Comparison of ENCODE assay signal across 27 cellular contexts in genomic region chr2:165903406-165903805, GRCh38. TPM values are rescaled to one million over a fixed set of nuclear protein-coding genes. Genes with fewer than 3 reads are reported as not detected.
DNase-seq lines count a peak whose midpoint lies in the region; ATAC-seq and TF ChIP-seq lines count a peak whose summit lies in the region.
"Had no signal": no experiment of that assay in that cellular context is flagged by ENCODE, and none has a peak within 500 bp of the region (broad histone marks: within the 10 kb centered on the region; RNA-seq: fewer than 3 reads in every experiment).

No MANE protein-coding gene starts in this region.

- intact Hi-C loops in MCF 10A (cut with micrococcal nuclease) (no loop called here), mammary epithelial cell (cut with micrococcal nuclease) (no loop called here), Right ventricle myocardium inferior (cut with DNase I) (no loop called here)

- H3K4me3 ChIP-seq in mammary epithelial cell (replicated peaks in 1 of 3; ENCODE audit: insufficient read depth in 1 of 3, low read depth in 2 of 3, low read length in 3 of 3) (no peak overlapping the region), fibroblast of lung (replicated peaks in 1 of 4; ENCODE audit: control extremely low read depth in 1 of 4, insufficient read depth in 1 of 4, low read depth in 3 of 4, low read length in 4 of 4) (no peak overlapping the region), MM.1S (ENCODE audit: low read length) (no peak overlapping the region)
- H3K4me3 ChIP-seq: gastroesophageal sphincter, left lung, ovary, SJCRH30 had no signal

- H3K4me1 Mint-ChIP-seq in MCF 10A (ENCODE audit: insufficient read depth, unreplicated experiment) (peaks cover 30% of the 10 kb centered on the region), HFFc6 (ENCODE audit: low read depth) (peaks cover 58% of the 10 kb centered on the region)
- peaks cover 9% of the 10 kb centered on the region for H3K4me1 Mint-ChIP-seq in stimulated activated effector memory CD8-positive, alpha-beta T cell treated with anti-CD3 and anti-CD28 coated beads, Interleukin-12 subunit alpha, Interleukin-12 subunit beta, amount 100 ng/mL, for 72 hours

- no peak for ATAC-seq in stimulated activated effector memory CD8-positive, alpha-beta T cell treated with anti-CD3 and anti-CD28 coated beads, Interleukin-12 subunit alpha, Interleukin-12 subunit beta, amount 100 ng/mL, for 72 hours
- ATAC-seq in Right ventricle myocardium inferior: no peak
- ATAC-seq: gastroesophageal sphincter; naive thymus-derived CD4-positive, alpha-beta T cell; Panc1 had no signal

- H3K36me3 ChIP-seq in mammary epithelial cell (ENCODE audit: insufficient read depth, low read length): peaks cover 2% of the 10 kb centered on the region
- H3K36me3 ChIP-seq in fibroblast of lung (ENCODE audit: control insufficient read depth, insufficient read depth, low read length): no peaks in the 10 kb centered on the region
- no peaks in the 10 kb centered on the region for H3K36me3 ChIP-seq in MM.1S (replicated peaks; ENCODE audit: insufficient read depth, low read length)
- H3K36me3 ChIP-seq: ovary had no signal

- H2AFZ ChIP-seq in mammary epithelial cell (ENCODE audit: low read depth, low read length) (no peak overlapping the region), fibroblast of lung (ENCODE audit: low read length) (no peak overlapping the region), MM.1S (ENCODE audit: low read length) (no peak overlapping the region)

- WGBS in mammary epithelial cell (ENCODE audit: low coverage, missing lambda C conversion rate): 100% methylated on average over 5 of the region's 5 CpGs

- H3K9ac ChIP-seq in mammary epithelial cell (ENCODE audit: insufficient read depth, low read length) (no peak overlapping the region), fibroblast of lung (ENCODE audit: insufficient read depth, low read length) (no peak overlapping the region), MM.1S (ENCODE audit: low read length) (no peak overlapping the region)

- TF ChIP-seq CTCF in MCF 10A (IDR thresholded peaks at IDR 0.05; ENCODE audit: unreplicated experiment) (no peak), mammary epithelial cell (conservative IDR thresholded peaks at IDR 0.05 in 1 of 2, IDR thresholded peaks at IDR 0.05 in 1 of 2; ENCODE audit: extremely low read depth in 1 of 2, insufficient read depth in 1 of 2, low read depth in 1 of 2, low read length in 2 of 2) (no peak), HFFc6 (IDR thresholded peaks at IDR 0.05) (no peak), fibroblast of lung (conservative IDR thresholded peaks at IDR 0.05 in 1 of 2, IDR thresholded peaks at IDR 0.05 in 1 of 2; ENCODE audit: low read depth in 1 of 2, low read length in 2 of 2) (no peak), MM.1S (IDR thresholded peaks at IDR 0.05; ENCODE audit: low read length) (no peak)

- H3K9me3 ChIP-seq in mammary epithelial cell (replicated peaks; ENCODE audit: insufficient read depth, low read length): no peaks in the 10 kb centered on the region
- no peaks in the 10 kb centered on the region for H3K9me3 ChIP-seq in fibroblast of lung (ENCODE audit: control insufficient read depth, insufficient read depth, low read depth, low read length)
- no peaks in the 10 kb centered on the region for H3K9me3 ChIP-seq in MM.1S (replicated peaks; ENCODE audit: insufficient read depth, low read length)
- H3K9me3 ChIP-seq: gastroesophageal sphincter, left lung, ovary, SJCRH30, thoracic aorta had no signal

- H3K27me3 ChIP-seq in mammary epithelial cell (ENCODE audit: insufficient read depth, low read length) (no peaks in the 10 kb centered on the region), fibroblast of lung (ENCODE audit: control insufficient read depth, insufficient read depth, low read length) (no peaks in the 10 kb centered on the region), MM.1S (replicated peaks; ENCODE audit: insufficient read depth, low read length) (no peaks in the 10 kb centered on the region)
- H3K27me3 ChIP-seq: gastroesophageal sphincter, left lung, ovary, SJCRH30 had no signal

- dilution Hi-C loops in mammary epithelial cell (cut with HindIII; ENCODE audit: low sequenced_read_pairs): no loop called here

- POLR2A ChIA-PET in MCF 10A (lab: Yijun Ruan, JAX): no interaction called here

- H3K27me3 Mint-ChIP-seq in MCF 10A (ENCODE audit: insufficient read depth, unreplicated experiment) (no peaks in the 10 kb centered on the region), HFFc6 (ENCODE audit: insufficient read depth) (no peaks in the 10 kb centered on the region)
- H3K27me3 Mint-ChIP-seq: activated naive CD4-positive, alpha-beta T cell treated with anti-CD3 and anti-CD28 coated beads, Interleukin-2, amount 10 ng/mL, durations not matched to agents 7 days and 5 days; dendritic cell treated with granulocyte-macrophage colony-stimulating factor and Interleukin-4, amounts not matched to agents 40 ng/mL and 50 ng/mL, for 4 days; naive thymus-derived CD4-positive, alpha-beta T cell; stimulated activated naive CD8-positive, alpha-beta T cell treated with anti-CD3 and anti-CD28 coated beads, Interleukin-15, Interleukin-2, amounts not matched to agents 100 ng/mL and 50 ng/mL, for 24 hours had no signal

- no peak overlapping the region for H3K4me3 Mint-ChIP-seq in MCF 10A (ENCODE audit: unreplicated experiment)
- H3K4me3 Mint-ChIP-seq in HFFc6: no peak overlapping the region
- H3K4me3 Mint-ChIP-seq in stimulated activated effector memory CD8-positive, alpha-beta T cell treated with anti-CD3 and anti-CD28 coated beads, Interleukin-12 subunit alpha, Interleukin-12 subunit beta, amount 100 ng/mL, for 72 hours: peak overlapping the region; percentile 26
- H3K4me3 Mint-ChIP-seq: activated naive CD4-positive, alpha-beta T cell treated with anti-CD3 and anti-CD28 coated beads, Interleukin-2, amount 10 ng/mL, durations not matched to agents 7 days and 5 days; dendritic cell treated with granulocyte-macrophage colony-stimulating factor and Interleukin-4, amounts not matched to agents 40 ng/mL and 50 ng/mL, for 4 days; stimulated activated naive CD8-positive, alpha-beta T cell treated with anti-CD3 and anti-CD28 coated beads, Interleukin-15, Interleukin-2, amounts not matched to agents 100 ng/mL and 50 ng/mL, for 24 hours had no signal

- DNase-seq in MCF 10A (ENCODE audit: unreplicated experiment) (no peak), mammary epithelial cell (no peak), HFFc6 (no peak), fibroblast of lung (ENCODE audit: low read depth in 2 of 2) (no peak), Right ventricle myocardium inferior (ENCODE audit: missing footprints) (no peak), MM.1S (no peak), amygdala (lab: John Stamatoyannopoulos, UW) (no peak)
- DNase-seq in stimulated activated effector memory CD8-positive, alpha-beta T cell treated with anti-CD3 and anti-CD28 coated beads, Interleukin-12 subunit alpha, Interleukin-12 subunit beta, amount 100 ng/mL, for 72 hours (ENCODE audit: low spot score in 2 of 2): no peak
- DNase-seq: activated CD4-positive, CD25-positive, alpha-beta regulatory T cell treated with anti-CD3 and anti-CD28 coated beads, Interleukin-2, amount 50 U/mL, for 72 hours; GOT3; hypothalamus; left lung; midbrain; NCI-H1105; NCI-H526; NK-92 treated with Interleukin-12 subunit alpha and Interleukin-12 subunit beta, amount 100 ng/mL, for 24 hours; ovary; SJCRH30 had no signal

- peaks cover 30% of the 10 kb centered on the region for H3K36me3 Mint-ChIP-seq in MCF 10A (ENCODE audit: insufficient read depth, unreplicated experiment)
- H3K36me3 Mint-ChIP-seq in HFFc6 (ENCODE audit: low read depth): peaks cover 13% of the 10 kb centered on the region; the same call in 1 of the 2 replicates
- H3K36me3 Mint-ChIP-seq in stimulated activated effector memory CD8-positive, alpha-beta T cell treated with anti-CD3 and anti-CD28 coated beads, Interleukin-12 subunit alpha, Interleukin-12 subunit beta, amount 100 ng/mL, for 72 hours: peaks cover 81% of the 10 kb centered on the region

- no peaks in the 10 kb centered on the region for H4K20me1 ChIP-seq in mammary epithelial cell (ENCODE audit: insufficient read depth, low read length)
- H4K20me1 ChIP-seq in fibroblast of lung (ENCODE audit: control insufficient read depth, extremely low read depth, insufficient read depth, low read length): no peaks in the 10 kb centered on the region
- no peaks in the 10 kb centered on the region for H4K20me1 ChIP-seq in MM.1S (ENCODE audit: insufficient read depth, low read length)

- H3K4me2 ChIP-seq in mammary epithelial cell (ENCODE audit: insufficient read depth, low read depth, low read length) (no peak overlapping the region), fibroblast of lung (ENCODE audit: extremely low read depth, insufficient read depth, low read length) (peak overlapping the region; percentile 59), MM.1S (ENCODE audit: low read depth, low read length) (no peak overlapping the region)

- peak overlapping the region; percentile 17 for H3K27ac Mint-ChIP-seq in MCF 10A (ENCODE audit: low read depth, unreplicated experiment)
- H3K27ac Mint-ChIP-seq in HFFc6: peak overlapping the region; percentile 66; the same call in 1 of the 2 replicates
- H3K27ac Mint-ChIP-seq in stimulated activated effector memory CD8-positive, alpha-beta T cell treated with anti-CD3 and anti-CD28 coated beads, Interleukin-12 subunit alpha, Interleukin-12 subunit beta, amount 100 ng/mL, for 72 hours: no peak overlapping the region
- H3K27ac Mint-ChIP-seq: dendritic cell treated with granulocyte-macrophage colony-stimulating factor and Interleukin-4, amounts not matched to agents 40 ng/mL and 50 ng/mL, for 4 days had no signal

- in situ Hi-C loops in mammary epithelial cell (cut with MboI; ENCODE audit: low sequenced_read_pairs in 2 of 2): no loop called here

- H3K79me2 ChIP-seq in mammary epithelial cell (ENCODE audit: insufficient read depth, low read length) (no peaks in the 10 kb centered on the region), fibroblast of lung (ENCODE audit: control insufficient read depth, insufficient read depth, low read length) (no peaks in the 10 kb centered on the region), MM.1S (ENCODE audit: low read length) (no peaks in the 10 kb centered on the region)

- no peak overlapping the region for H3K27ac ChIP-seq in mammary epithelial cell (ENCODE audit: insufficient read depth, low read depth, low read length)
- no peak overlapping the region for H3K27ac ChIP-seq in fibroblast of lung (ENCODE audit: insufficient read depth, low read length)
- H3K27ac ChIP-seq in MM.1S (ENCODE audit: low read length): no peak overlapping the region
- H3K27ac ChIP-seq: ovary, SJCRH30, thoracic aorta had no signal

- peaks cover 6% of the 10 kb centered on the region for H3K4me1 ChIP-seq in mammary epithelial cell (ENCODE audit: insufficient read depth, low read length)
- peaks cover 2% of the 10 kb centered on the region for H3K4me1 ChIP-seq in fibroblast of lung (ENCODE audit: control insufficient read depth, extremely low read depth, insufficient read depth, low read length)
- H3K4me1 ChIP-seq in MM.1S (ENCODE audit: low read length): peaks cover 8% of the 10 kb centered on the region; the same call in 1 of the 2 replicates
- H3K4me1 ChIP-seq: SJCRH30 had no signal

- no peaks in the 10 kb centered on the region for H3F3A ChIP-seq in MM.1S (ENCODE audit: insufficient read depth, low read length)

- no peaks in the 10 kb centered on the region for H3K9me2 ChIP-seq in MM.1S (replicated peaks; ENCODE audit: insufficient read depth, low read length)

- BruUV-seq in MCF 10A (replicated peaks; lab: Mats Ljungman, UMichigan) (no TSS peak), mammary epithelial cell (replicated peaks; lab: Mats Ljungman, UMichigan) (no TSS peak)

- H3K9me3 Mint-ChIP-seq in MCF 10A (ENCODE audit: unreplicated experiment) (no peaks in the 10 kb centered on the region), HFFc6 (no peaks in the 10 kb centered on the region)
- H3K9me3 Mint-ChIP-seq in stimulated activated effector memory CD8-positive, alpha-beta T cell treated with anti-CD3 and anti-CD28 coated beads, Interleukin-12 subunit alpha, Interleukin-12 subunit beta, amount 100 ng/mL, for 72 hours: no peaks in the 10 kb centered on the region
- H3K9me3 Mint-ChIP-seq: activated naive CD4-positive, alpha-beta T cell treated with anti-CD3 and anti-CD28 coated beads, Interleukin-2, amount 10 ng/mL, durations not matched to agents 7 days and 5 days; activated T-helper 1 cell treated with anti-CD3 and anti-CD28 coated beads, Interleukin-12 subunit alpha, Interleukin-12 subunit beta, Interleukin-2, Interleukin-4 antibody, amounts not matched to agents 30 ng/mL and 10 ng/mL and 1 ng/mL, durations not matched to agents 14 hours and 24 hours and 36 hours; CD14-positive monocyte; dendritic cell treated with granulocyte-macrophage colony-stimulating factor and Interleukin-4, amounts not matched to agents 40 ng/mL and 50 ng/mL, for 4 days; stimulated activated naive CD8-positive, alpha-beta T cell treated with anti-CD3 and anti-CD28 coated beads, Interleukin-15, Interleukin-2, amounts not matched to agents 100 ng/mL and 50 ng/mL, for 24 hours had no signal

- CTCF ChIA-PET in MCF 10A (lab: Yijun Ruan, JAX): interaction anchor here (0.7 to 1.2 kb wide), 3 partner anchors 15 to 86 kb away, joined by 3 to 4 read pairs (median 3); no protein-coding TSS in a partner anchor
- CTCF ChIA-PET in mammary epithelial cell (lab: Charles Lee; ENCODE audit: low non-redundant PET): no interaction called here

RNA-seq across cellular contexts. Expression of gene TTC21B, which starts 50.2 kb away (rescaled TPM):
- total RNA-seq in MCF 10A (2022): 9.8 and 10.9 TPM in 2 replicates
- total RNA-seq in mammary epithelial cell: 10 to 100 TPM in 1 of 2 donors, 1 to 10 TPM in 1; 9.3 to 20.7 TPM
- 3.4 TPM for polyA plus RNA-seq in mammary epithelial cell
- 19.5 TPM for polyA minus RNA-seq in mammary epithelial cell
- total RNA-seq in HFFc6 (2021; fragmentation: NEBNext Ultra II Directional; extraction: Animal tissue kit (Norgen Biotek cat#: 25700)): 10 to 100 TPM in 4 of 6 experiments, 1 to 10 TPM in 2; 9.4 to 13.0 (median 10.2) TPM
- 28.6 and 29.5 TPM in 2 replicates for total RNA-seq in fibroblast of lung
- polyA plus RNA-seq in fibroblast of lung: 6.3 and 7.3 TPM in 2 replicates
- polyA plus RNA-seq in fibroblast of lung (2012): 3.6 and 5.2 TPM in 2 replicates
- 0.59 and 9.6 TPM in 2 replicates for polyA minus RNA-seq in fibroblast of lung (ENCODE audit: low replicate concordance)
- 15.6 TPM for total RNA-seq in Right ventricle myocardium inferior
